1 cellular context compared by ENCODE assay signal in genomic region chr2:37453024-37453423, GRCh38.
TF ChIP-seq lines count a peak whose summit lies in the region.

No MANE protein-coding gene starts in this region.

TF ChIP-seq in endothelial cell of umbilical vein, 7 proteins besides CTCF, POLR2A, EP300 and RAD21:
- TF ChIP-seq EZH2 (IDR thresholded peaks at IDR 0.05; ENCODE audit: borderline replicate concordance, low read depth, low read length, severe bottlenecking) = no peak
- TF ChIP-seq JUN (IDR thresholded peaks at IDR 0.05; ENCODE audit: borderline replicate concordance, insufficient read depth, insufficient read length, low read depth) = no peak
- no peak for TF ChIP-seq MYC (IDR thresholded peaks at IDR 0.05; ENCODE audit: low read depth, low read length)
- TF ChIP-seq FOS (IDR thresholded peaks at IDR 0.05; ENCODE audit: borderline replicate concordance, insufficient read depth, low read length) = no peak
- TF ChIP-seq, protein P1, sequence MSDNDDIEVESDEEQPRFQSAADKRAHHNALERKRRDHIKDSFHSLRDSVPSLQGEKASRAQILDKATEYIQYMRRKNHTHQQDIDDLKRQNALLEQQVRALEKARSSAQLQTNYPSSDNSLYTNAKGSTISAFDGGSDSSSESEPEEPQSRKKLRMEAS (IDR thresholded peaks at IDR 0.05; ENCODE audit: insufficient read depth, insufficient read length) = no peak
- no peak for TF ChIP-seq GATA2 (IDR thresholded peaks at IDR 0.05; ENCODE audit: insufficient read depth, insufficient read length, low read depth, low read length)
- TF ChIP-seq POLR2AphosphoS5 (IDR thresholded peaks at IDR 0.05; ENCODE audit: insufficient read depth, low read depth, low read length) = no peak
